ENCODE assay signal across 8 cellular contexts in the genomic region with DNA sequence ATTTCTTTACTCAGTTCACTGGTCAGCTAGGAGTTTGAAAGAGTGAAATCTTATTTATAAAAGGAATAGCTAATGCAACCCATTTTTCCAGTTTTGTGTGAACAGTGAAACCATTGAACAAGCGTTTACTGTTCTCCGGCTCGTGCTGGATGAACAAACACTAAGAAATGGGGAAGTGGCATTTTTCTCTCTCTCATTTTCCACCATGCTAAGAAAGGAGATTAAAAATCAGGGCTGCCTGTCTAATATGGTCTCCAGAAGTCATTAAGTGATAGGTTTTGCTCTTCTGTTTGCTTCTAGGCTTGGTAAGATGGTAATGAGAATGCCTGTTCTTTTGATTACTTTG. TPM values are rescaled to one million over a fixed set of nuclear protein-coding genes. Genes with fewer than 3 reads are reported as not detected.
DNase-seq lines count a peak whose midpoint lies in the region; ATAC-seq, FAIRE-seq and TF ChIP-seq lines count a peak whose summit lies in the region.

No MANE protein-coding gene starts in this region.

- H3K27ac ChIP-seq in K562 (ENCODE audit: extremely low read depth, low read depth, low read length) = peak overlapping the region; percentile 96
- peak overlapping the region; percentile 88 for H3K27ac ChIP-seq in mesodermal cell (ENCODE audit: low read depth, low read length, severe bottlenecking)

- H3K27ac Mint-ChIP-seq in Calu3 (ENCODE audit: unreplicated experiment) = peak overlapping the region; percentile 65
- peak overlapping the region; percentile 62 to 98 (median 96) for H3K27ac Mint-ChIP-seq in IgD-negative memory B cell

- H3K9me3 ChIP-seq in K562 (replicated peaks; ENCODE audit: control insufficient read depth, insufficient read depth, low read depth, low read length) = no peaks in the 10 kb centered on the region
- H3K9me3 ChIP-seq in mesodermal cell (ENCODE audit: control insufficient read depth, low read length) = no peaks in the 10 kb centered on the region

- peak overlapping the region; percentile 100 for H2AFZ ChIP-seq in K562 (ENCODE audit: low read depth, low read length)

- H3K36me3 ChIP-seq in K562 (ENCODE audit: control insufficient read depth, insufficient read depth, low read length) (peaks cover 26% of the 10 kb centered on the region), mesodermal cell (ENCODE audit: control insufficient read depth, insufficient read depth, low read length) (peaks cover 20% of the 10 kb centered on the region)

- peak; percentile 56 for FAIRE-seq in K562 (lab: Jason Lieb, UNC)

- no peak for TF ChIP-seq CTCF in Calu3 (IDR thresholded peaks at IDR 0.05; ENCODE audit: unreplicated experiment)
- TF ChIP-seq CTCF in K562 (IDR thresholded peaks at IDR 0.05 in 2 of 3, conservative IDR thresholded peaks at IDR 0.05 in 1 of 3; ENCODE audit: insufficient read depth in 2 of 3, low read depth in 1 of 3, low read length in 3 of 3) = no peak

- CTCF ChIA-PET in Calu3 (lab: Charles Lee) (interaction anchor here (1.2 kb wide), 1 partner anchor 57 kb away, joined by 3 read pairs; no protein-coding TSS in a partner anchor), K562 (lab: Yijun Ruan, JAX; ENCODE audit: low intra/inter-chr PET ratio) (no interaction called here)

- DNase-seq in Calu3 (no peak), K562 (ENCODE audit: extremely low read depth in 1 of 4, low spot score in 3 of 4) (no peak), HT-29 (ENCODE audit: low spot score) (no peak)
- DNase-seq in stimulated activated CD4-positive, alpha-beta T cell treated with anti-CD3 and anti-CD28 coated beads, Interleukin-2, amount 100 ng/mL, for 48 hours = no peak
- DNase-seq in central memory CD4-positive, alpha-beta T cell = no peak

- H3K4me1 Mint-ChIP-seq in Calu3 (ENCODE audit: low read depth, unreplicated experiment) (peaks cover 8% of the 10 kb centered on the region), IgD-negative memory B cell (peaks cover 6 to 17% (median 10%) of the 10 kb centered on the region in 3 donors)

- no peak for TF ChIP-seq EP300 in K562 (IDR thresholded peaks at IDR 0.05; ENCODE audit: low read length)

- H3K27me3 Mint-ChIP-seq in Calu3 (ENCODE audit: unreplicated experiment) = peaks cover 13% of the 10 kb centered on the region
- H3K27me3 Mint-ChIP-seq in IgD-negative memory B cell = no peaks in the 10 kb centered on the region

- H3K36me3 Mint-ChIP-seq in Calu3 (ENCODE audit: insufficient read depth, unreplicated experiment) = peaks cover 25% of the 10 kb centered on the region
- peaks cover under 1% of the 10 kb centered on the region for H3K36me3 Mint-ChIP-seq in IgD-negative memory B cell

- H3K4me3 ChIP-seq in K562 = peak overlapping the region; percentile 98
- H3K4me3 ChIP-seq in mesodermal cell (ENCODE audit: extremely low read depth, insufficient read depth, low read length, poor library complexity, severe bottlenecking) = peak overlapping the region; percentile 86

- no peaks in the 10 kb centered on the region for H3K27me3 ChIP-seq in K562 (ENCODE audit: control insufficient read depth in 2 of 2, insufficient read depth in 2 of 2, low read length in 2 of 2)

- peak overlapping the region; percentile 98 for H3K4me2 ChIP-seq in K562 (ENCODE audit: insufficient read depth, low read length)

- TF ChIP-seq RAD21 in K562 (CRISPR knock-in tag; conservative IDR thresholded peaks at IDR 0.05 in 1 of 2, IDR thresholded peaks at IDR 0.05 in 1 of 2) = no peak

- in situ Hi-C loops in K562 (cut with MboI) = no loop called here

- peaks cover 14% of the 10 kb centered on the region; the same call in 1 of the 2 replicates for H4K20me1 ChIP-seq in K562 (replicated peaks; ENCODE audit: control insufficient read depth, insufficient read depth, low read length)

- intact Hi-C loops in Calu3 (cut with micrococcal nuclease; ENCODE audit: unreplicated experiment) (loop anchor here (5.0 kb wide), 1 partner anchor 39 kb away; a partner anchor contains a TSS), K562 (cut with micrococcal nuclease) (loop anchor here (2.0 kb wide), 1 partner anchor 40 kb away; a partner anchor contains a TSS)

- 7% methylated on average over 3 of the region's 3 CpGs for WGBS in K562 (ENCODE audit: insufficient coverage, low coverage, missing lambda C conversion rate)
- 84% methylated on average over 3 of the region's 3 CpGs; no CpG with 5 or more reads in 1 of the 2 experiments for WGBS in mesodermal cell (ENCODE audit: insufficient coverage in 2 of 2), 2 experiments

- peak; percentile 34 for ATAC-seq in GM21515 (IDR thresholded peaks at IDR 0.05; ENCODE audit: unreplicated experiment)
- ATAC-seq in K562 = no peak

- peak overlapping the region; percentile 85 for H3K4me3 Mint-ChIP-seq in Calu3 (ENCODE audit: low read depth, unreplicated experiment)
- H3K4me3 Mint-ChIP-seq in IgD-negative memory B cell = peak overlapping the region; percentile 91 to 99 (median 94)

- H3K9me3 Mint-ChIP-seq in Calu3 (ENCODE audit: low read depth, unreplicated experiment) (peaks cover 2% of the 10 kb centered on the region), IgD-negative memory B cell (no peaks in the 10 kb centered on the region)

- peaks cover 53% of the 10 kb centered on the region for H3K79me2 ChIP-seq in K562 (ENCODE audit: control insufficient read depth, insufficient read depth, low read length)

- POLR2A ChIA-PET in K562 (lab: Yijun Ruan, JAX) = interaction anchor here (0.5 to 1.8 kb wide), 4 partner anchors 12 to 520 kb away, joined by 3 to 9 read pairs (median 4); no protein-coding TSS in a partner anchor

- H3K9me1 ChIP-seq in K562 (ENCODE audit: control insufficient read depth, insufficient read depth, low read length) = peaks cover 17% of the 10 kb centered on the region

- TF ChIP-seq POLR2A in K562 (conservative IDR thresholded peaks at IDR 0.05) = no peak

- BruUV-seq in Calu3 (replicated peaks; lab: Mats Ljungman, UMichigan) = no TSS peak
- BruUV-seq in K562 (replicated peaks; lab: Mats Ljungman, UMichigan) = no TSS peak

- H3K4me1 ChIP-seq in K562 (replicated peaks in 1 of 2; ENCODE audit: control insufficient read depth in 2 of 2, insufficient read depth in 2 of 2, low read length in 2 of 2) (peaks cover 10 to 18% of the 10 kb centered on the region in 2 experiments; a peak in 4 of 5 replicates), mesodermal cell (ENCODE audit: control insufficient read depth, insufficient read depth, low read length, poor library complexity, severe bottlenecking) (peaks cover 22% of the 10 kb centered on the region)

- peak overlapping the region; percentile 96 to 98; a peak in 3 of 4 replicates for H3K9ac ChIP-seq in K562 (ENCODE audit: insufficient read depth in 1 of 2, low read depth in 2 of 2, low read length in 2 of 2)

RNA-seq across cellular contexts. Expression of a gene that starts 0.8 kb away (rescaled TPM):
- total RNA-seq in Calu3 (2022) (76.4 and 82.4 TPM in 2 replicates), K562 (2014; rRNA removed) (59.5 and 63.1 TPM in 2 replicates), K562 (2014; rRNA removed; fragmentation: Illumina TruSeq; extraction: Trizol) (67.1 and 75.7 TPM in 2 replicates), K562 (2015; rRNA removed; fragmentation: Illumina TruSeq; extraction: Trizol) (50.1 and 54.4 TPM in 2 replicates), K562 (2021) (68.7 and 81.0 TPM in 2 replicates)
- polyA plus RNA-seq in IgD-negative memory B cell (64.2 TPM), K562 (2011; rRNA removed) (129 and 140 TPM in 2 replicates), K562 (2014; fragmentation: Illumina TruSeq; extraction: Trizol) (80.1 and 81.5 TPM in 2 replicates), K562 (2014; fragmentation: Nextera tagmentation; extraction: Ambion mirVana) (10 to 100 TPM; 73.0 to 74.6 TPM), K562 (2014; rRNA removed) (106 and 111 TPM in 2 replicates)
- 89.6 and 170 TPM in 2 replicates for total RNA-seq in K562 (2011; cell fraction: chromatin; rRNA removed; ENCODE audit: low replicate concordance)
- 65.9 and 78.2 TPM in 2 replicates for total RNA-seq in K562 (2011; cell fraction: nucleolus; rRNA removed)
- total RNA-seq in K562 (2011; cell fraction: nucleoplasm; rRNA removed) = 150 and 228 TPM in 2 replicates
- 67.3 and 111 TPM in 2 replicates for polyA plus RNA-seq in K562 (2011; cell fraction: cytosol; rRNA removed)
- 110 and 178 TPM in 2 replicates for polyA plus RNA-seq in K562 (2011; cell fraction: nucleus; rRNA removed)
- polyA plus RNA-seq in K562 (2012) = 76.9 and 85.8 TPM in 2 replicates
- polyA minus RNA-seq in K562 (2011; rRNA and poly(A)+ RNA removed) = 64.9 and 66.3 TPM in 2 replicates
- polyA minus RNA-seq in K562 (2011; cell fraction: cytosol; rRNA and poly(A)+ RNA removed) = 18.2 and 18.4 TPM in 2 replicates
- polyA minus RNA-seq in K562 (2011; cell fraction: nucleus; rRNA and poly(A)+ RNA removed) = 37.4 and 67.9 TPM in 2 replicates
- 54.4 TPM for polyA plus RNA-seq in mesodermal cell (2013, experiment 1 of 2)
- polyA plus RNA-seq in mesodermal cell (2013, experiment 2 of 2) = 53.5 TPM
- total RNA-seq in HT-29 (2014; rRNA removed; shearing (Covaris generic)) = 61.6 and 69.3 TPM in 2 replicates

RNA-seq across cellular contexts. Expression of a gene that starts 34.9 kb away (rescaled TPM):
- total RNA-seq in Calu3 (2022) (0.19 TPM in 1 of 2 replicates, not detected in the other), K562 (2014; rRNA removed) (not detected in 2 replicates), K562 (2014; rRNA removed; fragmentation: Illumina TruSeq; extraction: Trizol) (not detected in 2 replicates), K562 (2015; rRNA removed; fragmentation: Illumina TruSeq; extraction: Trizol) (not detected in 2 replicates), K562 (2021) (not detected in 2 replicates)
- polyA plus RNA-seq in IgD-negative memory B cell (not detected), K562 (2011; rRNA removed) (not detected in 2 replicates), K562 (2014; fragmentation: Illumina TruSeq; extraction: Trizol) (not detected in 2 replicates), K562 (2014; fragmentation: Nextera tagmentation; extraction: Ambion mirVana) (not detected), K562 (2014; rRNA removed) (not detected in 2 replicates)
- total RNA-seq in K562 (2011; cell fraction: chromatin; rRNA removed; ENCODE audit: low replicate concordance) = not detected in 2 replicates
- not detected in 2 replicates for total RNA-seq in K562 (2011; cell fraction: nucleolus; rRNA removed)
- total RNA-seq in K562 (2011; cell fraction: nucleoplasm; rRNA removed) = not detected in 2 replicates
- not detected in 2 replicates for polyA plus RNA-seq in K562 (2011; cell fraction: cytosol; rRNA removed)
- not detected in 2 replicates for polyA plus RNA-seq in K562 (2011; cell fraction: nucleus; rRNA removed)
- polyA plus RNA-seq in K562 (2012) = 0.06 TPM in 1 of 2 replicates, not detected in the other
- not detected in 2 replicates for polyA minus RNA-seq in K562 (2011; rRNA and poly(A)+ RNA removed)
- polyA minus RNA-seq in K562 (2011; cell fraction: cytosol; rRNA and poly(A)+ RNA removed) = not detected in 2 replicates
- not detected in 2 replicates for polyA minus RNA-seq in K562 (2011; cell fraction: nucleus; rRNA and poly(A)+ RNA removed)
- 0.11 TPM for polyA plus RNA-seq in mesodermal cell (2013, experiment 1 of 2)
- not detected for polyA plus RNA-seq in mesodermal cell (2013, experiment 2 of 2)
- 0.05 TPM in 1 of 2 replicates, not detected in the other for total RNA-seq in HT-29 (2014; rRNA removed; shearing (Covaris generic))

RNA-seq across cellular contexts. Expression of a gene that starts 39.6 kb away (rescaled TPM):
- total RNA-seq in Calu3 (2022) (41.5 and 48.9 TPM in 2 replicates), K562 (2014; rRNA removed) (78.6 and 97.7 TPM in 2 replicates), K562 (2014; rRNA removed; fragmentation: Illumina TruSeq; extraction: Trizol) (132 and 145 TPM in 2 replicates), K562 (2015; rRNA removed; fragmentation: Illumina TruSeq; extraction: Trizol) (141 and 149 TPM in 2 replicates), K562 (2021) (103 and 110 TPM in 2 replicates)
- polyA plus RNA-seq in IgD-negative memory B cell (38.6 TPM), K562 (2011; rRNA removed) (115 and 138 TPM in 2 replicates), K562 (2014; fragmentation: Illumina TruSeq; extraction: Trizol) (148 and 185 TPM in 2 replicates), K562 (2014; fragmentation: Nextera tagmentation; extraction: Ambion mirVana) (100 to 1,000 TPM; 138 to 144 TPM), K562 (2014; rRNA removed) (113 and 114 TPM in 2 replicates)
- total RNA-seq in K562 (2011; cell fraction: chromatin; rRNA removed; ENCODE audit: low replicate concordance) = 21.5 and 61.7 TPM in 2 replicates
- total RNA-seq in K562 (2011; cell fraction: nucleolus; rRNA removed) = 19.8 and 26.6 TPM in 2 replicates
- 29.1 and 45.8 TPM in 2 replicates for total RNA-seq in K562 (2011; cell fraction: nucleoplasm; rRNA removed)
- polyA plus RNA-seq in K562 (2011; cell fraction: cytosol; rRNA removed) = 100 and 103 TPM in 2 replicates
- polyA plus RNA-seq in K562 (2011; cell fraction: nucleus; rRNA removed) = 48.3 and 68.3 TPM in 2 replicates
- polyA plus RNA-seq in K562 (2012) = 93.8 and 104 TPM in 2 replicates
- 54.6 and 59.0 TPM in 2 replicates for polyA minus RNA-seq in K562 (2011; rRNA and poly(A)+ RNA removed)
- 18.7 and 38.7 TPM in 2 replicates for polyA minus RNA-seq in K562 (2011; cell fraction: cytosol; rRNA and poly(A)+ RNA removed)
- 5.8 and 14.9 TPM in 2 replicates for polyA minus RNA-seq in K562 (2011; cell fraction: nucleus; rRNA and poly(A)+ RNA removed)
- 26.1 TPM for polyA plus RNA-seq in mesodermal cell (2013, experiment 1 of 2)
- polyA plus RNA-seq in mesodermal cell (2013, experiment 2 of 2) = 25.8 TPM
- 35.0 and 41.3 TPM in 2 replicates for total RNA-seq in HT-29 (2014; rRNA removed; shearing (Covaris generic))
